In genomic region chr14:89037065-89037464, GRCh38 we compare ENCODE assay signal across 7 cellular contexts.
"Had no signal": no experiment of that assay in that cellular context is flagged by ENCODE, and none has a peak within 500 bp of the region (broad histone marks: within the 10 kb centered on the region; RNA-seq: fewer than 3 reads in every experiment).

No MANE protein-coding gene starts in this region.

- H3K27ac ChIP-seq: GM23248 had no signal

- H3K9ac ChIP-seq: GM23248 had no signal

- FAIRE-seq: H54, HTR-8/SVneo had no signal

- H3K27ac Mint-ChIP-seq: IgD-negative memory B cell had no signal

- H2AFZ ChIP-seq: GM23248 had no signal

- DNase-seq: GM23248, GOT3, H9, HCEC 1CT had no signal

- H3K4me3 Mint-ChIP-seq: H9, IgD-negative memory B cell had no signal

- H3K4me3 ChIP-seq: GM23248 had no signal
